ENCODE assay signal across 12 cellular contexts in genomic region chr3:66376568-66376967, GRCh38.
DNase-seq lines count a peak whose midpoint lies in the region; ATAC-seq and TF ChIP-seq lines count a peak whose summit lies in the region.
"Had no signal": no experiment of that assay in that cellular context is flagged by ENCODE, and none has a peak within 500 bp of the region (broad histone marks: within the 10 kb centered on the region; RNA-seq: fewer than 3 reads in every experiment).

No MANE protein-coding gene starts in this region.

- H3K9me3 ChIP-seq in cardiac muscle cell (ENCODE audit: low read depth) (no peaks in the 10 kb centered on the region), body of pancreas (no peaks in the 10 kb centered on the region), upper lobe of right lung (no peaks in the 10 kb centered on the region)
- H3K9me3 ChIP-seq: tibial nerve had no signal

- ATAC-seq in Right ventricle myocardium superior (ENCODE audit: poor library complexity), result no peak
- peak; percentile 72 for ATAC-seq in body of pancreas
- ATAC-seq in left lobe of liver, result peak; percentile 88
- ATAC-seq in upper lobe of right lung, result peak; percentile 33

- TF ChIP-seq POLR2A in body of pancreas (IDR thresholded peaks at IDR 0.05), result no peak

- H3K4me3 ChIP-seq in cardiac muscle cell (no peak overlapping the region), body of pancreas (no peak overlapping the region), upper lobe of right lung (no peak overlapping the region)
- H3K4me3 ChIP-seq: SK-N-MC, tibial nerve had no signal

- H3K27ac ChIP-seq in cardiac muscle cell, result peak overlapping the region; percentile 45
- H3K27ac ChIP-seq in body of pancreas, result peak overlapping the region in 3 of 4 donors; percentile 24 to 41 (median 36)
- H3K27ac ChIP-seq in upper lobe of right lung, result no peak overlapping the region
- H3K27ac ChIP-seq: SK-N-MC had no signal

- peaks cover 34% of the 10 kb centered on the region for H3K4me1 ChIP-seq in cardiac muscle cell (ENCODE audit: low read depth)
- peaks cover 35% of the 10 kb centered on the region for H3K4me1 ChIP-seq in body of pancreas
- H3K4me1 ChIP-seq in upper lobe of right lung, result no peaks in the 10 kb centered on the region

- TF ChIP-seq CTCF in cardiac muscle cell (IDR thresholded peaks at IDR 0.05; ENCODE audit: low read depth, low read length) (no peak), body of pancreas (IDR thresholded peaks at IDR 0.05) (no peak), upper lobe of right lung (IDR thresholded peaks at IDR 0.05) (no peak)

- WGBS in body of pancreas, 2 donors, result 29 to 32% methylated on average over 2 of the region's 2 CpGs

- DNase-seq in cardiac muscle cell (ENCODE audit: low read depth in 1 of 2, low spot score in 1 of 2), result peak; percentile 46 to 91
- no peak for DNase-seq in Right ventricle myocardium superior
- peak; percentile 72 to 86 (median 80) for DNase-seq in body of pancreas
- peak; percentile 77 for DNase-seq in left lobe of liver (ENCODE audit: low spot score)
- no peak for DNase-seq in upper lobe of right lung
- DNase-seq in NCI-H2029 treated with DMSO at 0.1 percent for 48 hours (lab: John Stamatoyannopoulos, UW), result no peak
- DNase-seq in DMS153 (lab: John Stamatoyannopoulos, UW), result no peak
- no peak for DNase-seq in NCI-H1694 treated with DMSO at 0.1 percent for 48 hours (lab: John Stamatoyannopoulos, UW)
- DNase-seq: activated CD4-positive, alpha-beta T cell treated with anti-CD3 and anti-CD28 coated beads, Interleukin-2, amount 50 U/mL, for 48 hours; amniotic stem cell had no signal

- intact Hi-C loops in Right ventricle myocardium superior (cut with DNase I) (no loop called here), body of pancreas (cut with DNase I) (loop anchor here (10.0 kb wide), 1 partner anchor 92 kb away; no protein-coding TSS in a partner anchor), upper lobe of right lung (cut with DNase I) (no loop called here)

- H3K36me3 ChIP-seq in cardiac muscle cell (peaks cover 21% of the 10 kb centered on the region), body of pancreas (replicated peaks in 1 of 2; ENCODE audit: insufficient read depth in 1 of 2, low read depth in 2 of 2) (peaks cover 3 to 24% of the 10 kb centered on the region in 2 donors), upper lobe of right lung (peaks cover 72% of the 10 kb centered on the region)

- H3K27me3 ChIP-seq in cardiac muscle cell (no peaks in the 10 kb centered on the region), body of pancreas (no peaks in the 10 kb centered on the region), upper lobe of right lung (no peaks in the 10 kb centered on the region)
- H3K27me3 ChIP-seq: tibial nerve had no signal

Comparison
In these comparisons a context has a peak if more than half of its experiments do, and no peak if none do; other contexts are left out.
1. DNase-seq: peak in cardiac muscle cell (2 of 2), body of pancreas (4 of 4) and left lobe of liver (single experiment); none in Right ventricle myocardium superior (single experiment), upper lobe of right lung (single experiment), NCI-H2029 treated with DMSO at 0.1 percent for 48 hours (single experiment), DMS153 (single experiment) and NCI-H1694 treated with DMSO at 0.1 percent for 48 hours (single experiment).